ENCODE assay signal across 24 cellular contexts in the genomic region with DNA sequence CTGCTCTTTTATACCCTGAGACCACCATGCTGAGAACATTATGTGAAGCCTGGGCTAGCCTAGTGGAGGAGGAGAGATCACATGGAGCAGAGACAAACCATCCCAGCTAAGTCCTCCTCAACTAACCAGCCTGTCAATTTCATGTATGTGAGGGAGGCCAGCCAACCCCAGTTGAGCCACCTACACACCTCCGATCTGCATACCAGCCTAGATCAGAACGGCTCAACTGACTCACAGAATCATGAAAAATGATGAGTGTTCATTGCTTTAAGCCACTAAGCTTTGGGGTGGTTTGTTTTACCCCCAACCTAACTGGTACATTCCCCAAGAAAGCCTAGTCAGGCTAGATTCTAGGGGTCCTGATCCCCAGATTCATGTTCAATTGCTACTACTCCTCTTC. TPM values are rescaled to one million over a fixed set of nuclear protein-coding genes. Genes with fewer than 3 reads are reported as not detected.
DNase-seq lines count a peak whose midpoint lies in the region; ATAC-seq, FAIRE-seq and TF ChIP-seq lines count a peak whose summit lies in the region.
"Had no signal": no experiment of that assay in that cellular context is flagged by ENCODE, and none has a peak within 500 bp of the region (broad histone marks: within the 10 kb centered on the region; RNA-seq: fewer than 3 reads in every experiment).

No MANE protein-coding gene starts in this region.

- no TSS peak for BruUV-seq in mammary epithelial cell (replicated peaks; lab: Mats Ljungman, UMichigan)
- no TSS peak for BruUV-seq in MCF 10A (replicated peaks; lab: Mats Ljungman, UMichigan)

- in situ Hi-C loops in mammary epithelial cell (cut with MboI; ENCODE audit: low sequenced_read_pairs in 2 of 2): loop anchor here (5.0 kb wide), 1 partner anchor 114 kb away; no protein-coding TSS in a partner anchor

- no peak overlapping the region for H3K4me2 ChIP-seq in mammary epithelial cell (ENCODE audit: insufficient read depth, low read depth, low read length)
- no peak overlapping the region for H3K4me2 ChIP-seq in astrocyte (ENCODE audit: low read length)

- ATAC-seq in activated CD4-positive, alpha-beta T cell treated with anti-CD3 and anti-CD28 coated beads for 36 hours: peak; percentile 86

- dilution Hi-C loops in mammary epithelial cell (cut with HindIII; ENCODE audit: low sequenced_read_pairs): loop anchor here (5.0 kb wide), 1 partner anchor 94 kb away; no protein-coding TSS in a partner anchor

- H3K79me2 ChIP-seq in mammary epithelial cell (ENCODE audit: insufficient read depth, low read length) (no peaks in the 10 kb centered on the region), astrocyte (ENCODE audit: insufficient read depth, low read length) (no peaks in the 10 kb centered on the region)

- no peak overlapping the region for H3K4me3 Mint-ChIP-seq in activated CD4-positive, alpha-beta T cell treated with anti-CD3 and anti-CD28 coated beads for 36 hours
- H3K4me3 Mint-ChIP-seq in MCF 10A (ENCODE audit: unreplicated experiment): no peak overlapping the region
- H3K4me3 Mint-ChIP-seq in astrocyte (ENCODE audit: unreplicated experiment): no peak overlapping the region
- H3K4me3 Mint-ChIP-seq: activated naive CD8-positive, alpha-beta T cell; CD4-positive, CD25-positive, alpha-beta regulatory T cell; nephron progenitor cell; T-helper 1 cell treated with Interleukin-12 subunit alpha and Interleukin-12 subunit beta and Interleukin-4 antibody, amounts not matched to agents 30 μg/mL and 1 μg/mL, for 36 hours had no signal

- H3K4me3 ChIP-seq in mammary epithelial cell (replicated peaks in 1 of 3; ENCODE audit: insufficient read depth in 1 of 3, low read depth in 2 of 3, low read length in 3 of 3) (no peak overlapping the region), astrocyte (ENCODE audit: insufficient read depth, low read depth, low read length) (no peak overlapping the region)
- H3K4me3 ChIP-seq: lung, ovary, skin epidermis, stomach, thyroid gland had no signal

- H3K9me3 Mint-ChIP-seq in activated CD4-positive, alpha-beta T cell treated with anti-CD3 and anti-CD28 coated beads for 36 hours (ENCODE audit: low read depth): no peaks in the 10 kb centered on the region
- H3K9me3 Mint-ChIP-seq in MCF 10A (ENCODE audit: unreplicated experiment) (no peaks in the 10 kb centered on the region), astrocyte (ENCODE audit: unreplicated experiment) (peaks cover 4% of the 10 kb centered on the region)
- H3K9me3 Mint-ChIP-seq: CD4-positive, CD25-positive, alpha-beta regulatory T cell; nephron progenitor cell; T-helper 1 cell treated with Interleukin-12 subunit alpha and Interleukin-12 subunit beta and Interleukin-4 antibody, amounts not matched to agents 30 μg/mL and 1 μg/mL, for 36 hours had no signal

- POLR2A ChIA-PET in activated CD4-positive, alpha-beta T cell treated with anti-CD3 and anti-CD28 coated beads for 36 hours (lab: Charles Lee): interaction anchor here (0.6 kb wide), 1 partner anchor 209 kb away, joined by 3 read pairs; no protein-coding TSS in a partner anchor
- POLR2A ChIA-PET in MCF 10A (lab: Yijun Ruan, JAX): interaction anchor here (1.0 to 2.9 kb wide), 4 partner anchors 21 to 104 kb away, joined by 4 to 10 read pairs (median 6); no protein-coding TSS in a partner anchor

- 59% methylated on average over 2 of the region's 2 CpGs for WGBS in mammary epithelial cell (ENCODE audit: low coverage, missing lambda C conversion rate)

- peak; percentile 61 for DNase-seq in activated CD4-positive, alpha-beta T cell treated with anti-CD3 and anti-CD28 coated beads for 36 hours
- DNase-seq in activated CD4-positive, alpha-beta T cell treated with anti-CD3 and anti-CD28 coated beads, Interleukin-2, amount 50 U/mL, for 4 hours: no peak
- DNase-seq in mammary epithelial cell (peak; percentile 44), MCF 10A (ENCODE audit: unreplicated experiment) (no peak), astrocyte (ENCODE audit: low read depth) (peak; percentile 22), activated gamma-delta T cell treated with Interleukin-2 at 50 U/mL for 16 hours (no peak)
- DNase-seq in stimulated activated CD4-positive, alpha-beta T cell treated with anti-CD3 and anti-CD28 coated beads, Interleukin-1b, Interleukin-23, amount 100 ng/mL, for 48 hours: peak; percentile 49
- no peak for DNase-seq in stimulated activated naive CD4-positive, alpha-beta T cell (lab: John Stamatoyannopoulos, UW)
- DNase-seq: CD4-positive, CD25-positive, alpha-beta regulatory T cell; dermis blood vessel endothelial cell; DND-41; Kasumi-1; MV-4-11; NCI-H146; nephron progenitor cell; ovary; stomach; thyroid gland had no signal

- CTCF ChIA-PET in activated CD4-positive, alpha-beta T cell treated with anti-CD3 and anti-CD28 coated beads for 36 hours (lab: Charles Lee): interaction anchor here (0.8 to 2.8 kb wide), 9 partner anchors 11 to 354 kb away, joined by 3 to 33 read pairs (median 4); a partner anchor contains a TSS
- CTCF ChIA-PET in mammary epithelial cell (lab: Charles Lee; ENCODE audit: low non-redundant PET): interaction anchor here (0.6 kb wide), 1 partner anchor 753 kb away, joined by 4 read pairs; no protein-coding TSS in a partner anchor
- CTCF ChIA-PET in MCF 10A (lab: Yijun Ruan, JAX): interaction anchor here (0.5 to 2.9 kb wide), 7 partner anchors 8 to 242 kb away, joined by 3 to 70 read pairs (median 5); a partner anchor contains a TSS

- H3K9ac ChIP-seq in mammary epithelial cell (ENCODE audit: insufficient read depth, low read length): no peak overlapping the region
- no peak overlapping the region for H3K9ac ChIP-seq in astrocyte (ENCODE audit: low read length)

- FAIRE-seq in astrocyte (lab: Jason Lieb, UNC): no peak
- FAIRE-seq: frontal cortex had no signal

- intact Hi-C loops in activated CD4-positive, alpha-beta T cell treated with anti-CD3 and anti-CD28 coated beads for 36 hours (cut with DNase I, micrococcal nuclease): loop anchor here (5.0 kb wide), 5 partner anchors 234 to 499 kb away; a partner anchor contains a TSS
- intact Hi-C loops in mammary epithelial cell (cut with micrococcal nuclease) (loop anchor here (5.0 kb wide), 2 partner anchors 69 to 354 kb away; no protein-coding TSS in a partner anchor), MCF 10A (cut with micrococcal nuclease) (loop anchor here (5.0 to 10.0 kb wide), 2 partner anchors 104 to 244 kb away; a partner anchor contains a TSS)

- TF ChIP-seq CTCF in mammary epithelial cell (conservative IDR thresholded peaks at IDR 0.05 in 1 of 2, IDR thresholded peaks at IDR 0.05 in 1 of 2; ENCODE audit: extremely low read depth in 1 of 2, insufficient read depth in 1 of 2, low read depth in 1 of 2, low read length in 2 of 2): no peak
- TF ChIP-seq CTCF in MCF 10A (IDR thresholded peaks at IDR 0.05; ENCODE audit: unreplicated experiment): no peak
- no peak for TF ChIP-seq CTCF in astrocyte (IDR thresholded peaks at IDR 0.05; ENCODE audit: insufficient read depth, low read depth, low read length)

- peaks cover 25% of the 10 kb centered on the region for H3K4me1 Mint-ChIP-seq in activated CD4-positive, alpha-beta T cell treated with anti-CD3 and anti-CD28 coated beads for 36 hours
- H3K4me1 Mint-ChIP-seq in MCF 10A (ENCODE audit: insufficient read depth, unreplicated experiment): peaks cover 6% of the 10 kb centered on the region
- peaks cover 13% of the 10 kb centered on the region for H3K4me1 Mint-ChIP-seq in astrocyte (ENCODE audit: low read depth, unreplicated experiment)

- no peaks in the 10 kb centered on the region for H3K9me3 ChIP-seq in mammary epithelial cell (replicated peaks; ENCODE audit: insufficient read depth, low read length)
- H3K9me3 ChIP-seq in astrocyte (ENCODE audit: insufficient read depth, low read depth, low read length): no peaks in the 10 kb centered on the region
- H3K9me3 ChIP-seq: ovary, stomach, thyroid gland had no signal

- peaks cover 11% of the 10 kb centered on the region for H3K27me3 Mint-ChIP-seq in activated CD4-positive, alpha-beta T cell treated with anti-CD3 and anti-CD28 coated beads for 36 hours
- H3K27me3 Mint-ChIP-seq in MCF 10A (ENCODE audit: insufficient read depth, unreplicated experiment) (no peaks in the 10 kb centered on the region), astrocyte (ENCODE audit: low read depth, unreplicated experiment) (peaks cover 9% of the 10 kb centered on the region)
- H3K27me3 Mint-ChIP-seq: activated naive CD8-positive, alpha-beta T cell had no signal

- H3K4me1 ChIP-seq in mammary epithelial cell (ENCODE audit: insufficient read depth, low read length) (peaks cover 10% of the 10 kb centered on the region), astrocyte (ENCODE audit: insufficient read depth, low read length) (peaks cover 8% of the 10 kb centered on the region)

- no peak overlapping the region for H3K27ac Mint-ChIP-seq in activated CD4-positive, alpha-beta T cell treated with anti-CD3 and anti-CD28 coated beads for 36 hours
- H3K27ac Mint-ChIP-seq in MCF 10A (ENCODE audit: low read depth, unreplicated experiment) (no peak overlapping the region), astrocyte (ENCODE audit: unreplicated experiment) (no peak overlapping the region)
- H3K27ac Mint-ChIP-seq: activated naive CD8-positive, alpha-beta T cell; CD4-positive, CD25-positive, alpha-beta regulatory T cell; nephron progenitor cell; T-helper 1 cell treated with Interleukin-12 subunit alpha and Interleukin-12 subunit beta and Interleukin-4 antibody, amounts not matched to agents 30 μg/mL and 1 μg/mL, for 36 hours had no signal

- H3K27ac ChIP-seq in mammary epithelial cell (ENCODE audit: insufficient read depth, low read depth, low read length): no peak overlapping the region
- H3K27ac ChIP-seq in astrocyte (ENCODE audit: low read depth, low read length): no peak overlapping the region
- H3K27ac ChIP-seq: ovary, RWPE1, skin epidermis, stomach, thyroid gland had no signal

- no peaks in the 10 kb centered on the region for H3K36me3 Mint-ChIP-seq in activated CD4-positive, alpha-beta T cell treated with anti-CD3 and anti-CD28 coated beads for 36 hours (ENCODE audit: low read depth)
- H3K36me3 Mint-ChIP-seq in MCF 10A (ENCODE audit: insufficient read depth, unreplicated experiment): no peaks in the 10 kb centered on the region
- H3K36me3 Mint-ChIP-seq in astrocyte (ENCODE audit: low read depth, unreplicated experiment): no peaks in the 10 kb centered on the region
- H3K36me3 Mint-ChIP-seq: activated naive CD8-positive, alpha-beta T cell; CD4-positive, CD25-positive, alpha-beta regulatory T cell had no signal

- H3K36me3 ChIP-seq in mammary epithelial cell (ENCODE audit: insufficient read depth, low read length) (no peaks in the 10 kb centered on the region), astrocyte (ENCODE audit: insufficient read depth, low read length) (no peaks in the 10 kb centered on the region)
- H3K36me3 ChIP-seq: ovary, stomach, thyroid gland had no signal

- H3K27me3 ChIP-seq in mammary epithelial cell (ENCODE audit: insufficient read depth, low read length): no peaks in the 10 kb centered on the region
- H3K27me3 ChIP-seq in astrocyte (ENCODE audit: insufficient read depth, low read length): no peaks in the 10 kb centered on the region
- H3K27me3 ChIP-seq: ovary, stomach, thyroid gland had no signal

- no peaks in the 10 kb centered on the region for H4K20me1 ChIP-seq in mammary epithelial cell (ENCODE audit: insufficient read depth, low read length)
- no peaks in the 10 kb centered on the region for H4K20me1 ChIP-seq in astrocyte (ENCODE audit: insufficient read depth, low read length)

- H2AFZ ChIP-seq in mammary epithelial cell (ENCODE audit: low read depth, low read length): peak overlapping the region; percentile 18
- H2AFZ ChIP-seq in astrocyte (ENCODE audit: low read depth, low read length): no peak overlapping the region

RNA-seq across cellular contexts. Expression of a gene that starts 19.4 kb away (rescaled TPM):
- under 1 TPM; 0.32 to 0.46 TPM for total RNA-seq in activated CD4-positive, alpha-beta T cell treated with anti-CD3 and anti-CD28 coated beads for 36 hours
- total RNA-seq in mammary epithelial cell (100 to 1,000 TPM; 174 to 202 TPM), MCF 10A (2022) (19.6 and 20.3 TPM in 2 replicates), astrocyte (0.54 and 0.70 TPM in 2 replicates)
- polyA plus RNA-seq in mammary epithelial cell: 220 TPM
- 162 TPM for polyA minus RNA-seq in mammary epithelial cell
- total RNA-seq: CD4-positive, CD25-positive, alpha-beta regulatory T cell had no signal
- polyA plus RNA-seq: CD4-positive, CD25-positive, alpha-beta regulatory T cell had no signal

Comparison
In these comparisons a context has a peak if more than half of its experiments do, and no peak if none do; other contexts are left out.
1. DNase-seq: peak in activated CD4-positive, alpha-beta T cell treated with anti-CD3 and anti-CD28 coated beads for 36 hours (single experiment), mammary epithelial cell (single experiment), astrocyte (single experiment) and stimulated activated CD4-positive, alpha-beta T cell treated with anti-CD3 and anti-CD28 coated beads, Interleukin-1b, Interleukin-23, amount 100 ng/mL, for 48 hours (single experiment); none in activated CD4-positive, alpha-beta T cell treated with anti-CD3 and anti-CD28 coated beads, Interleukin-2, amount 50 U/mL, for 4 hours (0 of 2), MCF 10A (single experiment), stimulated activated naive CD4-positive, alpha-beta T cell (0 of 6) and activated gamma-delta T cell treated with Interleukin-2 at 50 U/mL for 16 hours (single experiment).
2. RNA of a gene that starts 19.4 kb away (total RNA-seq): 174 to 202 TPM in mammary epithelial cell and 19.6 to 20.3 TPM in MCF 10A; 0.54 to 0.70 TPM in astrocyte and 0.32 to 0.46 TPM in activated CD4-positive, alpha-beta T cell treated with anti-CD3 and anti-CD28 coated beads for 36 hours; every median in the first group is over 10 times any median in the second.